Comparison of ENCODE assay signal across 20 cellular contexts in genomic region chr7:121913947-121914346, GRCh38. TPM values are rescaled to one million over a fixed set of nuclear protein-coding genes. Genes with fewer than 3 reads are reported as not detected.
A peak's percentile ranks its signal among the peaks of the same experiment; 100 is the strongest.
DNase-seq lines count a peak whose midpoint lies in the region; ATAC-seq and TF ChIP-seq lines count a peak whose summit lies in the region.
"Had no signal": no experiment of that assay in that cellular context is flagged by ENCODE, and none has a peak within 500 bp of the region (broad histone marks: within the 10 kb centered on the region; RNA-seq: fewer than 3 reads in every experiment).

No MANE protein-coding gene starts in this region.

- H3K9me3 Mint-ChIP-seq in GM23338 = no peaks in the 10 kb centered on the region

- peak overlapping the region; percentile 2; the same call in 1 of the 2 replicates for H3K27ac ChIP-seq in GM23338 (ENCODE audit: low read depth)
- H3K27ac ChIP-seq in MM.1S (ENCODE audit: low read length) = peak overlapping the region; percentile 30; the same call in 1 of the 2 replicates
- no peak overlapping the region for H3K27ac ChIP-seq in mesendoderm (ENCODE audit: low read depth, low read length)
- no peak overlapping the region for H3K27ac ChIP-seq in ovary
- H3K27ac ChIP-seq: A549 had no signal

- H2BK5ac ChIP-seq in mesendoderm (ENCODE audit: low read length) = no peak overlapping the region

- no peaks in the 10 kb centered on the region; the same call in 2 of the 3 replicates for H3K36me3 Mint-ChIP-seq in GM23338 (ENCODE audit: low read depth)

- H2AFZ ChIP-seq in GM23338 (no peak overlapping the region), MM.1S (ENCODE audit: low read length) (peak overlapping the region; percentile 24)

- no peaks in the 10 kb centered on the region for H3F3A ChIP-seq in GM23338 (replicated peaks; ENCODE audit: low read depth)
- peaks cover 5% of the 10 kb centered on the region; the same call in 1 of the 2 replicates for H3F3A ChIP-seq in MM.1S (ENCODE audit: insufficient read depth, low read length)

- H3K4me2 ChIP-seq in GM23338 (no peak overlapping the region), MM.1S (ENCODE audit: low read depth, low read length) (peak overlapping the region; percentile 63), mesendoderm (ENCODE audit: low read length) (no peak overlapping the region)
- H3K4me2 ChIP-seq: A549 had no signal

- TF ChIP-seq EP300 in ovary (IDR thresholded peaks at IDR 0.05) = no peak

- H3K56ac ChIP-seq in mesendoderm (ENCODE audit: low read length) = no peak overlapping the region

- H4K20me1 ChIP-seq in GM23338 (replicated peaks; ENCODE audit: insufficient read depth) = no peaks in the 10 kb centered on the region
- no peaks in the 10 kb centered on the region for H4K20me1 ChIP-seq in MM.1S (ENCODE audit: insufficient read depth, low read length)

- H3K9ac ChIP-seq in MM.1S (ENCODE audit: low read length) = 0 out of 2 replicates have a peak overlapping the region, but pooled peaks have one; percentile 4
- H3K9ac ChIP-seq in mesendoderm (ENCODE audit: low read length) = no peak overlapping the region

- H3K4me1 Mint-ChIP-seq in GM23338 = peaks cover 64% of the 10 kb centered on the region

- no peak for DNase-seq in GM23338 (ENCODE audit: low spot score)
- peak; percentile 78 for DNase-seq in MM.1S
- DNase-seq in mesendoderm = no peak
- DNase-seq in NCI-H774 (lab: John Stamatoyannopoulos, UW) = no peak
- DNase-seq in superior temporal gyrus (ENCODE audit: extremely low spot score) = no peak
- no peak for DNase-seq in ovary
- DNase-seq: C1 segment of cervical spinal cord, DMS 273 treated with DMSO at 0.1 percent for 48 hours, GF-D8, HCEC 1CT, MG63, NCI-H1092 treated with DMSO at 0.1 percent for 48 hours, NCI-H2081 treated with DMSO at 0.1 percent for 48 hours, NCI-H524, SHP77, T-helper 1 cell had no signal

- ATAC-seq in GM18867 (IDR thresholded peaks at IDR 0.05; ENCODE audit: unreplicated experiment) (peak; percentile 90), GM23338 (no peak), HG03342 (IDR thresholded peaks at IDR 0.05; ENCODE audit: unreplicated experiment) (no peak)
- ATAC-seq: A549, SK-N-SH treated with all-trans-retinoic acid at 6 μM for 48 hours had no signal

- no peak overlapping the region for H3K23ac ChIP-seq in mesendoderm (ENCODE audit: low read length)

- peaks cover 44% of the 10 kb centered on the region for H3K79me2 ChIP-seq in GM23338 (replicated peaks; ENCODE audit: insufficient read depth)
- no peaks in the 10 kb centered on the region for H3K79me2 ChIP-seq in MM.1S (ENCODE audit: low read length)
- no peaks in the 10 kb centered on the region for H3K79me2 ChIP-seq in mesendoderm (ENCODE audit: control insufficient read depth, insufficient read depth, low read length)

- H3K36me3 ChIP-seq in GM23338 (ENCODE audit: insufficient read depth) (no peaks in the 10 kb centered on the region), MM.1S (replicated peaks; ENCODE audit: insufficient read depth, low read length) (no peaks in the 10 kb centered on the region), mesendoderm (ENCODE audit: control insufficient read depth, insufficient read depth, low read length) (no peaks in the 10 kb centered on the region), ovary (no peaks in the 10 kb centered on the region)
- H3K36me3 ChIP-seq: MG63 had no signal

- TF ChIP-seq CTCF in GM23338 (conservative IDR thresholded peaks at IDR 0.05; ENCODE audit: low read depth in 2 of 2) = no peak
- no peak for TF ChIP-seq CTCF in MM.1S (IDR thresholded peaks at IDR 0.05; ENCODE audit: low read length)
- no peak for TF ChIP-seq CTCF in ovary (IDR thresholded peaks at IDR 0.05)

- H4K5ac ChIP-seq in mesendoderm (ENCODE audit: low read length) = no peak overlapping the region

- H3K18ac ChIP-seq in mesendoderm (ENCODE audit: low read length) = no peak overlapping the region

- no peak overlapping the region for H2BK15ac ChIP-seq in mesendoderm (replicated peaks; ENCODE audit: low read depth)

- peak overlapping the region; percentile 3 for H3K4ac ChIP-seq in mesendoderm (ENCODE audit: low read depth, low read length)

- H2AK5ac ChIP-seq in mesendoderm (ENCODE audit: low read length) = no peak overlapping the region

- H3K9me3 ChIP-seq in MM.1S (replicated peaks; ENCODE audit: insufficient read depth, low read length) = no peaks in the 10 kb centered on the region
- no peaks in the 10 kb centered on the region for H3K9me3 ChIP-seq in ovary
- H3K9me3 ChIP-seq: A549, MG63 had no signal

- H3K4me1 ChIP-seq in GM23338 (ENCODE audit: insufficient read depth) = peaks cover 37% of the 10 kb centered on the region
- H3K4me1 ChIP-seq in MM.1S (ENCODE audit: low read length) = peaks cover 16% of the 10 kb centered on the region
- H3K4me1 ChIP-seq in mesendoderm (ENCODE audit: control insufficient read depth, low read depth, low read length) = no peaks in the 10 kb centered on the region
- H3K4me1 ChIP-seq in ovary (ENCODE audit: insufficient read depth) = peaks cover 2% of the 10 kb centered on the region
- H3K4me1 ChIP-seq: A549 had no signal

- no CpG with 5 or more reads among the region's 3 CpGs for WGBS in mesendoderm (ENCODE audit: extremely low coverage, insufficient coverage, low lambda C conversion rate)
- whole genome bisulfite sequencing in ovary, 3 donors = 68 to 94% (median 70%) methylated on average over 3 of the region's 3 CpGs

- no peak overlapping the region for H3K4me3 Mint-ChIP-seq in GM23338

- H3K27me3 Mint-ChIP-seq in GM23338 (ENCODE audit: insufficient read depth, low read depth, poor library complexity) = peaks cover 4% of the 10 kb centered on the region

- H3K27ac Mint-ChIP-seq in GM23338 = no peak overlapping the region; the same call in 1 of the 2 replicates

- H3K4me3 ChIP-seq in GM23338 = no peak overlapping the region
- H3K4me3 ChIP-seq in MM.1S (ENCODE audit: low read length) = peak overlapping the region; percentile 3; the same call in 1 of the 2 replicates
- no peak overlapping the region for H3K4me3 ChIP-seq in mesendoderm (ENCODE audit: low read length)
- no peak overlapping the region for H3K4me3 ChIP-seq in ovary
- H3K4me3 ChIP-seq: A549, MG63 had no signal

- no peak for TF ChIP-seq POLR2A in ovary (IDR thresholded peaks at IDR 0.05)

- H3K27me3 ChIP-seq in GM23338 (ENCODE audit: insufficient read depth) = no peaks in the 10 kb centered on the region
- H3K27me3 ChIP-seq in MM.1S (replicated peaks; ENCODE audit: insufficient read depth, low read length) = no peaks in the 10 kb centered on the region
- H3K27me3 ChIP-seq in mesendoderm (ENCODE audit: insufficient read depth, low read length, poor library complexity) = no peaks in the 10 kb centered on the region
- H3K27me3 ChIP-seq in ovary = no peaks in the 10 kb centered on the region
- H3K27me3 ChIP-seq: MG63 had no signal

- H3K9me2 ChIP-seq in GM23338 (ENCODE audit: insufficient read depth) (no peaks in the 10 kb centered on the region), MM.1S (replicated peaks; ENCODE audit: insufficient read depth, low read length) (no peaks in the 10 kb centered on the region)

- no peak overlapping the region for H2BK120ac ChIP-seq in mesendoderm (ENCODE audit: low read depth, low read length)

- H4K8ac ChIP-seq in mesendoderm (ENCODE audit: low read depth, low read length) = no peak overlapping the region

- no peaks in the 10 kb centered on the region for H3K79me1 ChIP-seq in mesendoderm (ENCODE audit: low read length)

- intact Hi-C loops in ovary (cut with DNase I) = no loop called here

TF ChIP-seq in GM23338, 12 proteins besides CTCF, POLR2A, EP300 and RAD21 (continues in another document):
- no peak for TF ChIP-seq NANOG (IDR thresholded peaks at IDR 0.05; ENCODE audit: borderline replicate concordance)

RNA-seq across cellular contexts. Expression of gene PTPRZ1, which starts 41.0 kb away (rescaled TPM):
- total RNA-seq in GM23338 (2014; rRNA removed; shearing (Covaris generic)) = 230 and 238 TPM in 2 replicates
- 160 and 167 TPM in 2 replicates for polyA plus RNA-seq in GM23338 (2016; fragmentation: Nextera tagmentation; extraction: Ambion mirVana)
- 31.1 TPM for polyA plus RNA-seq in mesendoderm (2013, experiment 1 of 2)
- 31.9 TPM for polyA plus RNA-seq in mesendoderm (2013, experiment 2 of 2)
- total RNA-seq in ovary = 1 to 10 TPM in 1 of 7 donors, under 1 TPM in 6; 0.45 to 2.0 (median 0.83) TPM
- 1 to 10 TPM in 1 of 2 donors, under 1 TPM in 1; 0.48 to 1.9 TPM for polyA plus RNA-seq in ovary
- polyA plus RNA-seq: A549 had no signal

Comparison
In these comparisons a context has a peak if more than half of its experiments do, and no peak if none do; other contexts are left out.
1. H3K27ac ChIP-seq: peak in GM23338 (single experiment) and MM.1S (single experiment); none in mesendoderm (single experiment) and ovary (0 of 2).
2. RNA of gene PTPRZ1, which starts 41.0 kb away (total RNA-seq): 230 to 238 TPM in GM23338; 0.45 to 2.0 TPM in ovary; every median in the first group is over 10 times any median in the second.